Comparison of ENCODE assay signal across 18 cellular contexts in the genomic region with DNA sequence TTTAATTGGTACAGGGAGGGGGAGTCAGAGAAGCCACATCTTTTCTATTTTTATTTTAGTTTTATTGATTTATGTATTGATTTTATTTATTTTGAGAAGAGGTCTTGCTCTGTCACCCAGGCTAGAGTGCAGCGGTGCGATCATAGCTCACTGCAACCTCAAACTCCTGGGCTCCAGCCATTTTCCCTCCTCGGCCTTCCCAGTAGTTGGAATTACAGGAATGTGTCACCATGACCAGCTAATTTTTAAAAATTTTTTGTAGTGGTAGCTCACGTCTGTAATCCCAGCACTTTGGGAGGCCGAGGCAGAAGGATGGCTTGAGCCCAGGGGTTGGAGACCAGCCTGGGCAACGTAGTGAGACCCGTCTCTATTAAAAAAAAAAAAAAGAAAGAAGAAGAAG. TPM values are rescaled to one million over a fixed set of nuclear protein-coding genes. Genes with fewer than 3 reads are reported as not detected.
DNase-seq lines count a peak whose midpoint lies in the region; ATAC-seq and TF ChIP-seq lines count a peak whose summit lies in the region.
"Had no signal": no experiment of that assay in that cellular context is flagged by ENCODE, and none has a peak within 500 bp of the region (broad histone marks: within the 10 kb centered on the region; RNA-seq: fewer than 3 reads in every experiment).

No MANE protein-coding gene starts in this region.

- H3K4me3 Mint-ChIP-seq in natural killer cell (no peak overlapping the region), T-helper 17 cell (no peak overlapping the region)
- H3K4me3 Mint-ChIP-seq in natural killer cell treated with Interleukin-12 subunit alpha and Interleukin-12 subunit beta and Interleukin-15 and Interleukin-18, amount 100 ng/mL, for 72 hours, result no peak overlapping the region
- no peak overlapping the region for H3K4me3 Mint-ChIP-seq in stimulated activated effector memory CD8-positive, alpha-beta T cell treated with anti-CD3 and anti-CD28 coated beads, Interleukin-12 subunit alpha, Interleukin-12 subunit beta, amount 100 ng/mL, for 72 hours

- no peaks in the 10 kb centered on the region for H3K9me3 Mint-ChIP-seq in natural killer cell
- H3K9me3 Mint-ChIP-seq in natural killer cell treated with Interleukin-12 subunit alpha and Interleukin-12 subunit beta and Interleukin-15 and Interleukin-18, amount 100 ng/mL, for 72 hours, result no peaks in the 10 kb centered on the region
- no peaks in the 10 kb centered on the region for H3K9me3 Mint-ChIP-seq in stimulated activated effector memory CD8-positive, alpha-beta T cell treated with anti-CD3 and anti-CD28 coated beads, Interleukin-12 subunit alpha, Interleukin-12 subunit beta, amount 100 ng/mL, for 72 hours

- H3K36me3 Mint-ChIP-seq in natural killer cell (no peaks in the 10 kb centered on the region), T-helper 17 cell (ENCODE audit: low read depth) (no peaks in the 10 kb centered on the region)
- no peaks in the 10 kb centered on the region for H3K36me3 Mint-ChIP-seq in natural killer cell treated with Interleukin-12 subunit alpha and Interleukin-12 subunit beta and Interleukin-15 and Interleukin-18, amount 100 ng/mL, for 72 hours
- peaks cover 92% of the 10 kb centered on the region for H3K36me3 Mint-ChIP-seq in stimulated activated effector memory CD8-positive, alpha-beta T cell treated with anti-CD3 and anti-CD28 coated beads, Interleukin-12 subunit alpha, Interleukin-12 subunit beta, amount 100 ng/mL, for 72 hours

- H3K27me3 Mint-ChIP-seq in natural killer cell (ENCODE audit: low read depth in 2 of 2) (no peaks in the 10 kb centered on the region), T-helper 17 cell (no peaks in the 10 kb centered on the region)
- no peaks in the 10 kb centered on the region for H3K27me3 Mint-ChIP-seq in natural killer cell treated with Interleukin-12 subunit alpha and Interleukin-12 subunit beta and Interleukin-15 and Interleukin-18, amount 100 ng/mL, for 72 hours

- no peak for TF ChIP-seq CTCF in natural killer cell (IDR thresholded peaks at IDR 0.05)
- no peak for TF ChIP-seq CTCF in fibroblast of the aortic adventitia (IDR thresholded peaks at IDR 0.05; ENCODE audit: insufficient read depth, low read length)

- no peaks in the 10 kb centered on the region for H3K9me3 ChIP-seq in T-helper 17 cell (ENCODE audit: control insufficient read depth, low read length, poor library complexity, severe bottlenecking)
- H3K9me3 ChIP-seq: A549, Caco-2 had no signal

- DNase-seq in natural killer cell (no peak), T-helper 17 cell (no peak), fibroblast of the aortic adventitia (ENCODE audit: low read depth) (peak; percentile 26), KG1 (lab: John Stamatoyannopoulos, UW) (no peak)
- DNase-seq in natural killer cell treated with Interleukin-12 subunit alpha and Interleukin-12 subunit beta and Interleukin-15 and Interleukin-18, amount 100 ng/mL, for 72 hours (ENCODE audit: low spot score), result no peak
- no peak for DNase-seq in stimulated activated effector memory CD8-positive, alpha-beta T cell treated with anti-CD3 and anti-CD28 coated beads, Interleukin-12 subunit alpha, Interleukin-12 subunit beta, amount 100 ng/mL, for 72 hours (ENCODE audit: low spot score in 2 of 2)
- no peak for DNase-seq in NK-92 treated with Interleukin-12 subunit alpha and Interleukin-12 subunit beta, amount 100 ng/mL, for 24 hours (lab: John Stamatoyannopoulos, UW)
- DNase-seq: Caco-2, MV-4-11, NCI-H1436, NCI-H2029, NCI-H2171 treated with DMSO at 0.1 percent for 48 hours, NCI-H510A, NCI-H774, PC-9 had no signal

- H3K4me3 ChIP-seq in fibroblast of the aortic adventitia (ENCODE audit: low read depth, low read length), result no peak overlapping the region
- H3K4me3 ChIP-seq: A549, PC-9 had no signal

- no peak for TF ChIP-seq POLR2A in GM18505 (IDR thresholded peaks at IDR 0.05; ENCODE audit: borderline replicate concordance, extremely low read depth, insufficient read depth, insufficient read length)

- intact Hi-C loops in natural killer cell (cut with micrococcal nuclease), result no loop called here

- H3K27ac Mint-ChIP-seq in natural killer cell (peak overlapping the region; percentile 21 to 68), T-helper 17 cell (peak overlapping the region; percentile 72)
- H3K27ac Mint-ChIP-seq in natural killer cell treated with Interleukin-12 subunit alpha and Interleukin-12 subunit beta and Interleukin-15 and Interleukin-18, amount 100 ng/mL, for 72 hours, result peak overlapping the region in 1 of 2 donors; percentile 65
- peak overlapping the region; percentile 37 for H3K27ac Mint-ChIP-seq in stimulated activated effector memory CD8-positive, alpha-beta T cell treated with anti-CD3 and anti-CD28 coated beads, Interleukin-12 subunit alpha, Interleukin-12 subunit beta, amount 100 ng/mL, for 72 hours

- H3K4me1 Mint-ChIP-seq in natural killer cell (peaks cover 21 to 52% of the 10 kb centered on the region in 2 donors), T-helper 17 cell (peaks cover 28% of the 10 kb centered on the region)
- peaks cover 15 to 23% of the 10 kb centered on the region in 2 donors for H3K4me1 Mint-ChIP-seq in natural killer cell treated with Interleukin-12 subunit alpha and Interleukin-12 subunit beta and Interleukin-15 and Interleukin-18, amount 100 ng/mL, for 72 hours (ENCODE audit: low read depth in 2 of 2)
- H3K4me1 Mint-ChIP-seq in stimulated activated effector memory CD8-positive, alpha-beta T cell treated with anti-CD3 and anti-CD28 coated beads, Interleukin-12 subunit alpha, Interleukin-12 subunit beta, amount 100 ng/mL, for 72 hours, result peaks cover 44% of the 10 kb centered on the region

- no peak for ATAC-seq in natural killer cell
- ATAC-seq in natural killer cell treated with Interleukin-12 subunit alpha and Interleukin-12 subunit beta and Interleukin-15 and Interleukin-18, amount 100 ng/mL, for 72 hours, result no peak
- ATAC-seq in T-helper 17 cell, result no peak
- ATAC-seq in stimulated activated effector memory CD8-positive, alpha-beta T cell treated with anti-CD3 and anti-CD28 coated beads, Interleukin-12 subunit alpha, Interleukin-12 subunit beta, amount 100 ng/mL, for 72 hours, result no peak
- no peak for ATAC-seq in GM18505 (IDR thresholded peaks at IDR 0.05; ENCODE audit: unreplicated experiment)
- ATAC-seq: A549, HCT116 had no signal

RNA-seq across cellular contexts. Expression of a gene that starts 4.1 kb away (rescaled TPM):
- 10 to 100 TPM; 38.4 to 61.1 (median 58.0) TPM for total RNA-seq in natural killer cell
- 10 to 100 TPM; 34.9 to 44.0 TPM for total RNA-seq in natural killer cell treated with Interleukin-12 subunit alpha and Interleukin-12 subunit beta and Interleukin-15 and Interleukin-18, amount 100 ng/mL, for 72 hours
- total RNA-seq in T-helper 17 cell, result 10 to 100 TPM; 39.6 to 51.6 TPM
- total RNA-seq in fibroblast of the aortic adventitia (ENCODE audit: low replicate concordance), result 0.63 and 0.82 TPM in 2 replicates

RNA-seq across cellular contexts. Expression of a gene that starts 7.8 kb away (rescaled TPM):
- not detected for total RNA-seq in natural killer cell
- total RNA-seq in natural killer cell treated with Interleukin-12 subunit alpha and Interleukin-12 subunit beta and Interleukin-15 and Interleukin-18, amount 100 ng/mL, for 72 hours, result not detected
- total RNA-seq in T-helper 17 cell, result not detected
- not detected in 2 replicates for total RNA-seq in fibroblast of the aortic adventitia (ENCODE audit: low replicate concordance)
- total RNA-seq: Caco-2, PC-9 had no signal

RNA-seq across cellular contexts. Expression of a gene that starts 26.2 kb away (rescaled TPM):
- total RNA-seq in natural killer cell (not detected), T-helper 17 cell (not detected), fibroblast of the aortic adventitia (ENCODE audit: low replicate concordance) (0.16 TPM in 1 of 2 replicates, not detected in the other)
- not detected for total RNA-seq in natural killer cell treated with Interleukin-12 subunit alpha and Interleukin-12 subunit beta and Interleukin-15 and Interleukin-18, amount 100 ng/mL, for 72 hours

RNA-seq across cellular contexts. Expression of a gene that starts 29.6 kb away (rescaled TPM):
- total RNA-seq in natural killer cell (10 to 100 TPM; 26.0 to 31.8 (median 30.5) TPM), T-helper 17 cell (10 to 100 TPM; 23.3 to 24.7 TPM), fibroblast of the aortic adventitia (ENCODE audit: low replicate concordance) (3.4 and 3.6 TPM in 2 replicates)
- total RNA-seq in natural killer cell treated with Interleukin-12 subunit alpha and Interleukin-12 subunit beta and Interleukin-15 and Interleukin-18, amount 100 ng/mL, for 72 hours, result 10 to 100 TPM; 13.4 to 16.4 TPM

RNA-seq across cellular contexts. Expression of a gene that starts 36.9 kb away (rescaled TPM):
- total RNA-seq in natural killer cell (1 to 10 TPM; 2.4 to 4.1 (median 2.4) TPM), T-helper 17 cell (1 to 10 TPM in 1 of 2 donors, under 1 TPM in 1; 0.65 to 1.3 TPM), fibroblast of the aortic adventitia (ENCODE audit: low replicate concordance) (0.72 TPM in 1 of 2 replicates, not detected in the other)
- total RNA-seq in natural killer cell treated with Interleukin-12 subunit alpha and Interleukin-12 subunit beta and Interleukin-15 and Interleukin-18, amount 100 ng/mL, for 72 hours, result under 1 TPM; 0.31 to 0.59 TPM

Comparison
In these comparisons a context has a peak if more than half of its experiments do, and no peak if none do; other contexts are left out.
1. RNA of a gene that starts 4.1 kb away (total RNA-seq): 38.4 to 61.1 TPM in natural killer cell, 39.6 to 51.6 TPM in T-helper 17 cell and 34.9 to 44.0 TPM in natural killer cell treated with Interleukin-12 subunit alpha and Interleukin-12 subunit beta and Interleukin-15 and Interleukin-18, amount 100 ng/mL, for 72 hours; 0.63 to 0.82 TPM in fibroblast of the aortic adventitia; every median in the first group is over 10 times any median in the second.